Comparison of ENCODE assay signal across 9 cellular contexts in genomic region chr11:57323503-57324153, GRCh38. TPM values are rescaled to one million over a fixed set of nuclear protein-coding genes. Genes with fewer than 3 reads are reported as not detected.
DNase-seq lines count a peak whose midpoint lies in the region; ATAC-seq and TF ChIP-seq lines count a peak whose summit lies in the region.
"Had no signal": no experiment of that assay in that cellular context is flagged by ENCODE, and none has a peak within 500 bp of the region (broad histone marks: within the 10 kb centered on the region; RNA-seq: fewer than 3 reads in every experiment).

No MANE protein-coding gene starts in this region.

- peak; percentile 39 for DNase-seq in AG08395 (ENCODE audit: low spot score)
- DNase-seq in Karpas-422 = no peak
- DNase-seq in cardiac fibroblast (ENCODE audit: low read depth in 2 of 2) = peak; percentile 47 to 51
- peak; percentile 47 to 66 (median 50) for DNase-seq in mucosa of descending colon
- no peak for DNase-seq in T1000 (lab: John Stamatoyannopoulos, UW)
- DNase-seq in NCI-H524 (lab: John Stamatoyannopoulos, UW) = no peak
- no peak for DNase-seq in HuH-7.5 (ENCODE audit: low spot score)

- H3K4me1 ChIP-seq in Karpas-422 (ENCODE audit: low read length) (peaks cover 46% of the 10 kb centered on the region), mucosa of descending colon (ENCODE audit: low read depth) (peaks cover 50% of the 10 kb centered on the region)

- H4K20me1 ChIP-seq in Karpas-422 (ENCODE audit: insufficient read depth, low read depth, low read length) = no peaks in the 10 kb centered on the region

- H2AFZ ChIP-seq in Karpas-422 (ENCODE audit: low read length) = no peak overlapping the region

- peaks cover 10% of the 10 kb centered on the region; the same call in 1 of the 2 replicates for H3K36me3 ChIP-seq in Karpas-422 (ENCODE audit: insufficient read depth, low read length)
- peaks cover 5% of the 10 kb centered on the region for H3K36me3 ChIP-seq in mucosa of descending colon (ENCODE audit: low read depth)

- H3K9me3 ChIP-seq in Karpas-422 (ENCODE audit: low read length) = no peaks in the 10 kb centered on the region
- H3K9me3 ChIP-seq in mucosa of descending colon = no peaks in the 10 kb centered on the region

- H3K4me3 ChIP-seq in Karpas-422 (ENCODE audit: low read length) (peak overlapping the region; percentile 71), cardiac fibroblast (replicated peaks in 1 of 2; ENCODE audit: low read depth in 2 of 2, low read length in 2 of 2) (peak overlapping the region; percentile 86 to 91), mucosa of descending colon (peak overlapping the region; percentile 77)

- peaks cover 33% of the 10 kb centered on the region for H3K79me2 ChIP-seq in Karpas-422 (ENCODE audit: low read length)

- intact Hi-C loops in mucosa of descending colon (cut with DNase I, micrococcal nuclease) = no loop called here

- peak overlapping the region; percentile 88 for H3K4me2 ChIP-seq in Karpas-422 (ENCODE audit: low read depth, low read length, poor library complexity, severe bottlenecking)

- no peaks in the 10 kb centered on the region for H3K27me3 ChIP-seq in Karpas-422 (ENCODE audit: low read length)

- H3K9me2 ChIP-seq in Karpas-422 (replicated peaks; ENCODE audit: insufficient read depth, low read length) = no peaks in the 10 kb centered on the region

- H3K27ac ChIP-seq in Karpas-422 (ENCODE audit: low read length) = no peak overlapping the region

- ATAC-seq in mucosa of descending colon (no peak), GM21576 (IDR thresholded peaks at IDR 0.05; ENCODE audit: unreplicated experiment) (no peak)

- TF ChIP-seq CTCF in cardiac fibroblast (IDR thresholded peaks at IDR 0.05; ENCODE audit: low read depth, low read length) = no peak
- no peak for TF ChIP-seq CTCF in mucosa of descending colon (IDR thresholded peaks at IDR 0.05)

- peak overlapping the region; percentile 80 for H3K9ac ChIP-seq in Karpas-422 (ENCODE audit: low read length)

RNA-seq across cellular contexts. Expression of gene TNKS1BP1, which starts 1.1 kb away (rescaled TPM):
- total RNA-seq in Karpas-422 (2014; rRNA removed; shearing (Covaris generic); ENCODE audit: low replicate concordance) = 11.6 and 21.9 TPM in 2 replicates
- 100 to 1,000 TPM in 1 of 3 donors, 10 to 100 TPM in 2; 90.0 to 149 (median 94.3) TPM for total RNA-seq in mucosa of descending colon

RNA-seq across cellular contexts. Expression of gene SSRP1, which starts 12.1 kb away (rescaled TPM):
- 79.9 and 111 TPM in 2 replicates for total RNA-seq in Karpas-422 (2014; rRNA removed; shearing (Covaris generic); ENCODE audit: low replicate concordance)
- 10 to 100 TPM; 59.5 to 79.3 (median 65.8) TPM for total RNA-seq in mucosa of descending colon

RNA-seq across cellular contexts. Expression of gene P2RX3, which starts 14.5 kb away (rescaled TPM):
- not detected in 2 replicates for total RNA-seq in Karpas-422 (2014; rRNA removed; shearing (Covaris generic); ENCODE audit: low replicate concordance)
- not detected for total RNA-seq in mucosa of descending colon
- total RNA-seq: pulmonary artery endothelial cell had no signal

RNA-seq across cellular contexts. Expression of gene PRG3, which starts 57.3 kb away (rescaled TPM):
- total RNA-seq in Karpas-422 (2014; rRNA removed; shearing (Covaris generic); ENCODE audit: low replicate concordance) = not detected in 2 replicates
- not detected for total RNA-seq in mucosa of descending colon
- total RNA-seq: pulmonary artery endothelial cell had no signal

Comparison
In these comparisons a context has a peak if more than half of its experiments do, and no peak if none do; other contexts are left out.
1. DNase-seq: peak in AG08395 (single experiment), cardiac fibroblast (2 of 2) and mucosa of descending colon (3 of 3); none in Karpas-422 (single experiment), T1000 (single experiment), NCI-H524 (0 of 2) and HuH-7.5 (single experiment).
2. Peak in every context shown above with its lines, with median percentiles within 50 percentile points of each other: H3K4me3 ChIP-seq.